In the genomic region with DNA sequence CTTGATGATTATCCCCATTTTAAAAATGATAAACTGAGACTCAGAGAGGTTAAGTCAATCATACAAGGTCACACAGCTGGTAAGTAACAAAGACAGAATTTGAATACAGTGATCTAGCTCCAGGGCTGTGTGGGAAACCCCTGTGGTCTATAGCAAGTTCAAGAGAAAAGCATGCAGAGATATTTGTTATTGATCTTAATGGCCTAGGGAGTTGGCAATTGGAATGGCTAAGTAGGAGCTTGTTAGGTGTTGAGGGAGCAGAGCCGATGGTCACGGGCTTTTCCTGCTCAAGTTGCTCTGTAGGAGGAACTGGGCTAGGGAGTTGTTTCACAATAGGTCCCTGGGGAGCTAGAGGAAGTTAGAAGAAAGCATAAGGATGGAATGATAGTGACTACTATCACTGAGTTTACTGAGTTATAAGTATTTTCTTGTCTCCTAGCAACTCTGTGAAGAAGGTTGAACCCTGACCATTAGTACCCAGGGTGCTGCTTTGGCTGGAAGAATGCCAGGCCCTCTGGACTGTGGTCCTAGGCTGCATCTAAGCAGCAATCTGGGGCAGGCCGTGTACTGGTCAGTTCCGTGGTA, we compare ENCODE assay signal across 9 cellular contexts. TPM values are rescaled to one million over a fixed set of nuclear protein-coding genes. Genes with fewer than 3 reads are reported as not detected.
A peak's percentile ranks its signal among the peaks of the same experiment; 100 is the strongest.
DNase-seq lines count a peak whose midpoint lies in the region; ATAC-seq and TF ChIP-seq lines count a peak whose summit lies in the region.
"Had no signal": no experiment of that assay in that cellular context is flagged by ENCODE, and none has a peak within 500 bp of the region (broad histone marks: within the 10 kb centered on the region; RNA-seq: fewer than 3 reads in every experiment).

No MANE protein-coding gene starts in this region.

- ATAC-seq in HG02642 (IDR thresholded peaks at IDR 0.05; ENCODE audit: poor library complexity, unreplicated experiment), result peak; percentile 68

- H3K27ac ChIP-seq in skin epidermis, result peak overlapping the region in 19 of 21 experiments; percentile 15 to 87 (median 67)
- H3K27ac ChIP-seq: C4-2B had no signal

- H3K4me3 ChIP-seq in skin epidermis, result no peak overlapping the region

- no peak for TF ChIP-seq POLR2A in erythroblast (IDR thresholded peaks at IDR 0.05; ENCODE audit: low read length)

- in situ Hi-C loops in SK-MEL-5 (cut with HindIII; ENCODE audit: low pct_unique_long_range_greater_than_20kb, low sequenced_read_pairs), result no loop called here

- DNase-seq in NCI-H748 (lab: John Stamatoyannopoulos, UW; ENCODE audit: unreplicated experiment), result peak; percentile 10
- DNase-seq in NCI-H748 treated with DMSO at 0.1 percent for 48 hours (lab: John Stamatoyannopoulos, UW), result no peak
- DNase-seq in SK-MEL-5 (ENCODE audit: low read depth, low spot score), result peak; percentile 74
- DNase-seq in fibroblast of the conjunctiva (ENCODE audit: low read depth), result peak; percentile 77
- DNase-seq in erythroblast (lab: John Stamatoyannopoulos, UW), result no peak
- DNase-seq in NCI-H1694 (lab: John Stamatoyannopoulos, UW), result no peak

RNA-seq across cellular contexts. Expression of a gene that starts 30.0 kb away (rescaled TPM):
- 41.4 and 53.3 TPM in 2 replicates for total RNA-seq in SK-MEL-5 (2014; rRNA removed; shearing (Covaris generic))
- 47.2 and 56.1 TPM in 2 replicates for polyA plus RNA-seq in SK-MEL-5 (2015; cell fraction: cytosol; rRNA removed)
- polyA plus RNA-seq in SK-MEL-5 (2015; cell fraction: nucleus; rRNA removed), result 155 and 178 TPM in 2 replicates

RNA-seq across cellular contexts. Expression of a gene that starts 43.1 kb away (rescaled TPM):
- total RNA-seq in SK-MEL-5 (2014; rRNA removed; shearing (Covaris generic)), result 23.7 and 29.6 TPM in 2 replicates
- polyA plus RNA-seq in SK-MEL-5 (2015; cell fraction: cytosol; rRNA removed), result 22.3 and 25.2 TPM in 2 replicates
- 13.0 and 38.6 TPM in 2 replicates for polyA plus RNA-seq in SK-MEL-5 (2015; cell fraction: nucleus; rRNA removed)

Comparison
In these comparisons a context has a peak if more than half of its experiments do, and no peak if none do; other contexts are left out.
1. DNase-seq: peak in NCI-H748 (single experiment), SK-MEL-5 (single experiment) and fibroblast of the conjunctiva (single experiment); none in NCI-H748 treated with DMSO at 0.1 percent for 48 hours (single experiment), erythroblast (0 of 2) and NCI-H1694 (single experiment).